8 cellular contexts compared by ENCODE assay signal in genomic region chr22:41746563-41747400, GRCh38. TPM values are rescaled to one million over a fixed set of nuclear protein-coding genes. Genes with fewer than 3 reads are reported as not detected.
A peak's percentile ranks its signal among the peaks of the same experiment; 100 is the strongest.
DNase-seq lines count a peak whose midpoint lies in the region; ATAC-seq, FAIRE-seq and TF ChIP-seq lines count a peak whose summit lies in the region.

No MANE protein-coding gene starts in this region.

- H3K36me3 ChIP-seq in testis (ENCODE audit: low read depth, missing control alignments): no peaks in the 10 kb centered on the region

- no peak overlapping the region for H3K4me3 ChIP-seq in testis

- intact Hi-C loops in testis (cut with DNase I; ENCODE audit: low total_unique reads): no loop called here

- peak; percentile 81 for ATAC-seq in GM19463 (IDR thresholded peaks at IDR 0.05; ENCODE audit: unreplicated experiment)
- peak; percentile 86 for ATAC-seq in foreskin keratinocyte

- WGBS in testis, 2 donors: 20 to 44% methylated on average over 3 of the region's 3 CpGs

- TF ChIP-seq POLR2A in testis (IDR thresholded peaks at IDR 0.05): no peak

- H3K27ac ChIP-seq in foreskin keratinocyte (no peak overlapping the region), testis (no peak overlapping the region)

- peak; percentile 86 for DNase-seq in COLO829 (ENCODE audit: low spot score)
- peak; percentile 86 for DNase-seq in RCC 7860 (ENCODE audit: low spot score)
- DNase-seq in activated T-helper 1 cell treated with anti-CD3 and anti-CD28 coated beads, Interleukin-2, amount 50 U/mL, for 16 hours (ENCODE audit: low read depth in 1 of 2, low spot score in 1 of 2): peak; percentile 16 to 24
- peak; percentile 48 to 74 for DNase-seq in foreskin keratinocyte
- peak in 48 of 56 donors; percentile 3 to 72 (median 36) for DNase-seq in nucleus accumbens (lab: John Stamatoyannopoulos, UW)
- peak; percentile 80 for DNase-seq in testis

- no peaks in the 10 kb centered on the region for H3K9me3 Mint-ChIP-seq in IgD-negative memory B cell

- H3K36me3 Mint-ChIP-seq in IgD-negative memory B cell: peaks cover 2% of the 10 kb centered on the region

- H3K4me1 Mint-ChIP-seq in IgD-negative memory B cell: peaks cover 28 to 37% (median 31%) of the 10 kb centered on the region in 3 donors

- H3K9me3 ChIP-seq in testis: no peaks in the 10 kb centered on the region

- peak; percentile 91 for FAIRE-seq in RCC 7860 (lab: Jason Lieb, UNC)

- H3K4me1 ChIP-seq in foreskin keratinocyte (no peaks in the 10 kb centered on the region), testis (no peaks in the 10 kb centered on the region)

- H3K27me3 Mint-ChIP-seq in IgD-negative memory B cell: no peaks in the 10 kb centered on the region

- peak overlapping the region; percentile 24 to 90 (median 85) for H3K27ac Mint-ChIP-seq in IgD-negative memory B cell

- H3K4me3 Mint-ChIP-seq in IgD-negative memory B cell: peak overlapping the region in 3 of 4 donors; percentile 58 to 84 (median 67)

- TF ChIP-seq CTCF in foreskin keratinocyte (conservative IDR thresholded peaks at IDR 0.05): peak; percentile 88
- peak in 2 of 3 experiments; percentile 47 to 58 for TF ChIP-seq CTCF in testis (IDR thresholded peaks at IDR 0.05)

- H3K27me3 ChIP-seq in foreskin keratinocyte (peaks cover 26% of the 10 kb centered on the region), testis (no peaks in the 10 kb centered on the region)

RNA-seq across cellular contexts. Expression of gene MEI1, which starts 47.5 kb away (rescaled TPM):
- 105 TPM for polyA plus RNA-seq in IgD-negative memory B cell
- 0.14 TPM in 1 of 2 replicates, not detected in the other for total RNA-seq in foreskin keratinocyte
- polyA plus RNA-seq in foreskin keratinocyte: 0.10 and 0.18 TPM in 2 replicates
- 100 to 1,000 TPM in 1 of 2 donors, 10 to 100 TPM in 1; 47.6 to 103 TPM for total RNA-seq in testis
- polyA plus RNA-seq in testis (ENCODE audit: insufficient read depth, low read depth, low replicate concordance): 43.5 TPM

RNA-seq across cellular contexts. Expression of gene CCDC134, which starts 53.7 kb away (rescaled TPM):
- polyA plus RNA-seq in IgD-negative memory B cell (6.1 TPM), foreskin keratinocyte (6.1 and 7.3 TPM in 2 replicates), testis (ENCODE audit: insufficient read depth, low read depth, low replicate concordance) (15.6 TPM)
- total RNA-seq in foreskin keratinocyte (10.6 and 11.9 TPM in 2 replicates), testis (10 to 100 TPM; 12.8 to 20.8 TPM)

RNA-seq across cellular contexts. Expression of gene SNU13, which starts 58.1 kb away (rescaled TPM):
- polyA plus RNA-seq in IgD-negative memory B cell (316 TPM), foreskin keratinocyte (320 and 338 TPM in 2 replicates), testis (ENCODE audit: insufficient read depth, low read depth, low replicate concordance) (302 TPM)
- total RNA-seq in foreskin keratinocyte (155 and 157 TPM in 2 replicates), testis (100 to 1,000 TPM; 155 to 180 TPM)

Comparison
In these comparisons a context has a peak if more than half of its experiments do, and no peak if none do; other contexts are left out.
1. DNase-seq: peak in every context shown above with its lines; median percentile 86 in COLO829; 86 in RCC 7860; 80 in testis; 61 in foreskin keratinocyte; 36 in nucleus accumbens; 20 in activated T-helper 1 cell treated with anti-CD3 and anti-CD28 coated beads, Interleukin-2, amount 50 U/mL, for 16 hours.
2. RNA of gene MEI1, which starts 47.5 kb away (polyA plus RNA-seq): 105 TPM in IgD-negative memory B cell (single experiment) and 43.5 TPM in testis (single experiment); 0.10 to 0.18 TPM in foreskin keratinocyte; every median in the first group is over 10 times any median in the second.